In the genomic region with DNA sequence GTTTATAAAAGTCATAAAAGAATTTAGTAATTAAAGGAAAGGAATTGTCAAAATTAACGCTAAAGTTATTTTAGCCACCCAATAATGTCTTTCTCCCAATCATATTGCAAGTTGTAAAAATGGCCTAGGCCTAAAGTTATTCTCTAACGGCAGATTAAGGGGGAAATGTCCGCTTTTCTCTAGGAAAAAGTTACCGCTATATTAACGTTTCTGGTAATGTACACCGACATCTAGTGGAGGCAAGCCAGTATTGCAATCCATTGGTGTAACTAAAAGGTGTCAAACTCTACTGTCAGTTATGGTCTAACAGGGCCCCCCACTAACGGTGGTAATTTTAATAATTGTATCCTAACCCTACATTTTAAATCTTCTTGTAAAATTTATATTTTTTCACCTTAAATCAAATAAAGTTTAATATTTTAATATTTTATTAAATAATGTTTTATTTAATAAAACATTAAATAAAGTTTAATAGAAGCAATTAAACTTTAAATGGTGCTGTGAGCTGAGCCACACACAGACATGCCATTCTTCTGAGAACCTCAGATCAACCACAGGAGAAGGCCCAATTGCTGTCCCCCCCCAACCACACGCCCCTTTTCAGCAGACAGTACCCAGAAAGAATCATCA, we compare ENCODE assay signal across 8 cellular contexts. TPM values are rescaled to one million over a fixed set of nuclear protein-coding genes. Genes with fewer than 3 reads are reported as not detected.
A peak's percentile ranks its signal among the peaks of the same experiment; 100 is the strongest.
DNase-seq lines count a peak whose midpoint lies in the region; ATAC-seq and TF ChIP-seq lines count a peak whose summit lies in the region.

No MANE protein-coding gene starts in this region.

- H3K36me3 ChIP-seq in PC-3 (ENCODE audit: low read depth, low read length) (no peaks in the 10 kb centered on the region), adipocyte (ENCODE audit: control insufficient read depth, insufficient read depth, low read length, severe bottlenecking) (no peaks in the 10 kb centered on the region)

- H3K4me3 Mint-ChIP-seq in CD4-positive, alpha-beta T cell, result no peak overlapping the region

- H3F3A ChIP-seq in PC-3 (ENCODE audit: low read length, unreplicated experiment), result no peaks in the 10 kb centered on the region

- H4K20me1 ChIP-seq in PC-3 (ENCODE audit: low read length), result no peaks in the 10 kb centered on the region

- H3K9ac ChIP-seq in PC-3 (ENCODE audit: low read length) (no peak overlapping the region), adipocyte (ENCODE audit: low read length) (peak overlapping the region; percentile 18)

- peak; percentile 99 for TF ChIP-seq CTCF in CD4-positive, alpha-beta T cell (IDR thresholded peaks at IDR 0.05)
- TF ChIP-seq CTCF in HFF-Myc (IDR thresholded peaks at IDR 0.05; ENCODE audit: low read depth, low read length, missing control alignments), result peak; percentile 80
- TF ChIP-seq CTCF in PC-3 (conservative IDR thresholded peaks at IDR 0.05; ENCODE audit: low read depth, low read length), result peak; percentile 72

- ATAC-seq in CD4-positive, alpha-beta T cell (ENCODE audit: poor library complexity), result no peak
- ATAC-seq in PC-3, result no peak
- ATAC-seq in HG03460 (IDR thresholded peaks at IDR 0.05; ENCODE audit: unreplicated experiment), result no peak
- ATAC-seq in GM21367 (IDR thresholded peaks at IDR 0.05; ENCODE audit: unreplicated experiment), result no peak

- no peaks in the 10 kb centered on the region for H3K27me3 ChIP-seq in CD4-positive, alpha-beta T cell (ENCODE audit: control insufficient read depth, insufficient read depth, low read length)
- H3K27me3 ChIP-seq in PC-3 (ENCODE audit: low read length), result 0 out of 2 replicates have a peak, but pooled peaks cover 5% of the 10 kb centered on the region
- H3K27me3 ChIP-seq in adipocyte (replicated peaks; ENCODE audit: control insufficient read depth, insufficient read depth, low read length), result no peaks in the 10 kb centered on the region

- no peaks in the 10 kb centered on the region for H3K27me3 Mint-ChIP-seq in CD4-positive, alpha-beta T cell

- BruUV-seq in PC-3 (replicated peaks; lab: Mats Ljungman, UMichigan), result no TSS peak

- H3K4me1 ChIP-seq in PC-3 (ENCODE audit: insufficient read depth, low read length) (no peaks in the 10 kb centered on the region), adipocyte (ENCODE audit: control insufficient read depth, insufficient read depth, low read length) (no peaks in the 10 kb centered on the region)

- DNase-seq in CD4-positive, alpha-beta T cell, result peak in 8 of 10 experiments; percentile 13 to 40 (median 31)
- DNase-seq in HFF-Myc (ENCODE audit: extremely low read depth, low read depth) (peak; percentile 21), PC-3 (peak; percentile 66), adipocyte (ENCODE audit: low read depth) (peak; percentile 75), inferior parietal cortex (ENCODE audit: extremely low spot score) (peak; percentile 43)
- DNase-seq in stimulated activated CD4-positive, alpha-beta T cell treated with anti-CD3 and anti-CD28 coated beads, Interleukin-4, amount 100 ng/mL, for 24 hours, result peak; percentile 63

- CTCF ChIA-PET in CD4-positive, alpha-beta T cell (lab: Charles Lee), result no interaction called here
- CTCF ChIA-PET in PC-3 (lab: Charles Lee), result no interaction called here

- intact Hi-C loops in CD4-positive, alpha-beta T cell (cut with DNase I, micrococcal nuclease), result loop anchor here (1.0 to 5.0 kb wide), 5 partner anchors 97 to 284 kb away; no protein-coding TSS in a partner anchor
- intact Hi-C loops in PC-3 (cut with micrococcal nuclease), result no loop called here

- no peak overlapping the region for H3K4me3 ChIP-seq in HFF-Myc (replicated peaks; ENCODE audit: low read depth, low read length)
- no peak overlapping the region for H3K4me3 ChIP-seq in PC-3 (ENCODE audit: low read length)
- H3K4me3 ChIP-seq in adipocyte (ENCODE audit: low read length), result no peak overlapping the region

- no peak overlapping the region for H3K27ac Mint-ChIP-seq in CD4-positive, alpha-beta T cell

- H3K4me1 Mint-ChIP-seq in CD4-positive, alpha-beta T cell (ENCODE audit: low read depth), result peaks cover 7% of the 10 kb centered on the region

- no peaks in the 10 kb centered on the region for H3K9me3 ChIP-seq in CD4-positive, alpha-beta T cell (ENCODE audit: control insufficient read depth, low read length)
- H3K9me3 ChIP-seq in PC-3 (ENCODE audit: low read length) (0 out of 2 replicates have a peak, but pooled peaks cover 24% of the 10 kb centered on the region), adipocyte (ENCODE audit: control insufficient read depth, low read length) (no peaks in the 10 kb centered on the region)

- H3K9me3 Mint-ChIP-seq in CD4-positive, alpha-beta T cell, result no peaks in the 10 kb centered on the region

- H3K36me3 Mint-ChIP-seq in CD4-positive, alpha-beta T cell (ENCODE audit: low read depth), result no peaks in the 10 kb centered on the region

- H2AFZ ChIP-seq in PC-3 (ENCODE audit: low read length), result no peak overlapping the region

- no peak overlapping the region for H3K27ac ChIP-seq in CD4-positive, alpha-beta T cell (ENCODE audit: low read depth, low read length)
- no peak overlapping the region for H3K27ac ChIP-seq in PC-3 (ENCODE audit: low read length)

- no peak overlapping the region for H3K4me2 ChIP-seq in PC-3 (ENCODE audit: low read length)

- H3K9me2 ChIP-seq in PC-3 (replicated peaks; ENCODE audit: low read length), result no peaks in the 10 kb centered on the region

- no peaks in the 10 kb centered on the region for H3K79me2 ChIP-seq in PC-3 (ENCODE audit: low read length)

- POLR2A ChIA-PET in CD4-positive, alpha-beta T cell (lab: Charles Lee), result no interaction called here
- POLR2A ChIA-PET in PC-3 (lab: Charles Lee; ENCODE audit: unreplicated experiment), result no interaction called here

RNA-seq across cellular contexts. Expression of gene ZSCAN5A, which starts 35.9 kb away (rescaled TPM):
- 1 to 10 TPM; 3.3 to 4.4 TPM for total RNA-seq in CD4-positive, alpha-beta T cell
- 17.2 and 23.7 TPM in 2 replicates for total RNA-seq in PC-3 (2014; rRNA removed)

RNA-seq across cellular contexts. Expression of gene ZNF582, which starts 42.8 kb away (rescaled TPM):
- total RNA-seq in CD4-positive, alpha-beta T cell, result 1 to 10 TPM; 1.5 to 1.8 TPM
- total RNA-seq in PC-3 (2014; rRNA removed), result not detected in 2 replicates

RNA-seq across cellular contexts. Expression of gene ZNF583, which starts 53.6 kb away (rescaled TPM):
- total RNA-seq in CD4-positive, alpha-beta T cell, result 1 to 10 TPM in 1 of 2 experiments, under 1 TPM in 1; 0.95 to 1.5 TPM
- 0.11 TPM in 1 of 2 replicates, not detected in the other for total RNA-seq in PC-3 (2014; rRNA removed)

Comparison
In these comparisons a context has a peak if more than half of its experiments do, and no peak if none do; other contexts are left out.
1. DNase-seq: peak in every context shown above with its lines; median percentile 75 in adipocyte; 66 in PC-3; 63 in stimulated activated CD4-positive, alpha-beta T cell treated with anti-CD3 and anti-CD28 coated beads, Interleukin-4, amount 100 ng/mL, for 24 hours; 43 in inferior parietal cortex; 31 in CD4-positive, alpha-beta T cell; 21 in HFF-Myc.